23 cellular contexts compared by ENCODE assay signal in the genomic region with DNA sequence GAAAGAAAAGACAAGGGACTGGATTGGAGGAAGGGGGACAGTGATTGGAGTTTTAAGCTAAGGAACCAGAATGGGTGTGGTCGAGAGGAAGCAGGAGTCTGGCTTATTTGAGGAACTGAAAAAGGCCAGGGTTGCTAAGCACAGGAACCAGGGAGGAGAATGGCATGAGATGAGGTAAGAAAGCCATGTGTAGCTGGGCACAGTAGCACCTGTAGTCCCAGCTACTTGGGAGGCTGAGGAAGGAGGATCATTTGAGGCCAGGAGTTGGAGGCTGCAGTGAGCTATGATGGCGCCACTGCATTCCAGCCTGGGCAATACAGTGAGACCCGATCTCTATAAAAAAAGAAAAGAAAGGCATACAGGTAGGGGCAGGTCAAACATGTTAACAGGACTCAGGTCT. TPM values are rescaled to one million over a fixed set of nuclear protein-coding genes. Genes with fewer than 3 reads are reported as not detected.
DNase-seq lines count a peak whose midpoint lies in the region; ATAC-seq, FAIRE-seq and TF ChIP-seq lines count a peak whose summit lies in the region.
"Had no signal": no experiment of that assay in that cellular context is flagged by ENCODE, and none has a peak within 500 bp of the region (broad histone marks: within the 10 kb centered on the region; RNA-seq: fewer than 3 reads in every experiment).

No MANE protein-coding gene starts in this region.

- H3K4me3 ChIP-seq in GM12878 (no peak overlapping the region), neural progenitor cell (no peak overlapping the region)
- H3K4me3 ChIP-seq: adrenal gland, breast epithelium, coronary artery, mucosa of descending colon, prostate gland, thyroid gland had no signal

- TF ChIP-seq RAD21 in GM12878 (IDR thresholded peaks at IDR 0.05; ENCODE audit: insufficient read depth, low read depth, low read length), result no peak

- peak overlapping the region; percentile 26; the same call in 1 of the 2 replicates for H3K4me2 ChIP-seq in GM12878 (ENCODE audit: control insufficient read depth, insufficient read depth)
- no peak overlapping the region for H3K4me2 ChIP-seq in neural progenitor cell

- H3K27ac ChIP-seq in GM12878 (ENCODE audit: control insufficient read depth, insufficient read depth) (no peak overlapping the region), neural progenitor cell (no peak overlapping the region)
- H3K27ac ChIP-seq: adrenal gland, breast epithelium, coronary artery, prostate gland, thyroid gland had no signal

- H3K27ac Mint-ChIP-seq in IgD-negative memory B cell (peak overlapping the region in 1 of 3 donors; percentile 59), neural progenitor cell (peak overlapping the region; percentile 1)

- 55% methylated on average over 3 of the region's 3 CpGs for WGBS in GM12878 (ENCODE audit: insufficient coverage, insufficient replicate concordance, low lambda C conversion rate, missing lambda C conversion rate)

- H3K27me3 ChIP-seq in GM12878 (replicated peaks in 1 of 2; ENCODE audit: control insufficient read depth in 2 of 2, insufficient read depth in 2 of 2, low read length in 1 of 2) (no peaks in the 10 kb centered on the region), neural progenitor cell (no peaks in the 10 kb centered on the region)
- H3K27me3 ChIP-seq: adrenal gland, breast epithelium, thyroid gland had no signal

- BruUV-seq in GM12878 (replicated peaks; lab: Mats Ljungman, UMichigan), result no TSS peak

- H2AFZ ChIP-seq in GM12878 (ENCODE audit: control insufficient read depth, low read depth, low read length) (no peak overlapping the region), neural progenitor cell (replicated peaks) (no peak overlapping the region)

- POLR2A ChIA-PET in GM12878 (lab: Charles Lee), result interaction anchor here (0.6 to 1.4 kb wide), 12 partner anchors 8 to 260 kb away, joined by 3 to 8 read pairs (median 4); partner anchors contain the start of gene KHDRBS1

- CTCF ChIA-PET in GM12878 (lab: Yijun Ruan, JAX), result interaction anchor here (0.8 to 6.2 kb wide), 13 partner anchors 11 to 102 kb away, joined by 3 to 76 read pairs (median 5); partner anchors contain the start of gene KPNA6

- H4K20me1 ChIP-seq in GM12878 (ENCODE audit: control insufficient read depth, insufficient read depth) (no peaks in the 10 kb centered on the region), neural progenitor cell (ENCODE audit: low read depth) (no peaks in the 10 kb centered on the region)

- no peak for TF ChIP-seq EP300 in GM12878 (IDR thresholded peaks at IDR 0.05; ENCODE audit: borderline replicate concordance in 1 of 2, control insufficient read depth in 1 of 2, low read depth in 2 of 2, low read length in 2 of 2)

- DNase-seq in NOMO-1 treated with dmso at 0.1 percent for 144 hours (lab: John Stamatoyannopoulos, UW; ENCODE audit: unreplicated experiment) (peak; percentile 79), GM12878 (ENCODE audit: low read depth, low spot score) (peak; percentile 43), neural progenitor cell (ENCODE audit: low spot score) (no peak), kidney glomerular epithelial cell (lab: John Stamatoyannopoulos, UW) (no peak), COR-L47 (lab: John Stamatoyannopoulos, UW) (no peak)
- no peak for DNase-seq in activated naive CD4-positive, alpha-beta T cell treated with anti-CD3 and anti-CD28 coated beads, Interleukin-2, amount 50 U/mL, for 16 hours
- DNase-seq: activated CD8-positive, alpha-beta memory T cell treated with anti-CD3 and anti-CD28 coated beads, Interleukin-2, amount 50 U/mL, for 4 hours; activated gamma-delta T cell treated with Interleukin-2 at 50 U/mL for 16 hours; adrenal gland; DMS79; HCEC 1CT; head of caudate nucleus; left ventricle myocardium superior; mucosa of descending colon; NCI-H187 treated with DMSO at 0.1 percent for 48 hours; NCI-H446 treated with DMSO at 0.1 percent for 48 hours; stimulated activated naive CD4-positive, alpha-beta T cell treated with Interleukin-2 at 50 U/mL for 16 hours; thyroid gland had no signal

- H3K36me3 Mint-ChIP-seq in IgD-negative memory B cell (no peaks in the 10 kb centered on the region), neural progenitor cell (no peaks in the 10 kb centered on the region)

- in situ Hi-C loops in GM12878 (cut with MboI), result no loop called here

- H3K4me1 Mint-ChIP-seq in IgD-negative memory B cell, result peaks cover 20 to 34% (median 22%) of the 10 kb centered on the region in 3 donors
- peaks cover 10% of the 10 kb centered on the region for H3K4me1 Mint-ChIP-seq in neural progenitor cell

- H3K79me2 ChIP-seq in GM12878 (ENCODE audit: control insufficient read depth, insufficient read depth, low read length) (no peaks in the 10 kb centered on the region), neural progenitor cell (ENCODE audit: low read depth) (no peaks in the 10 kb centered on the region)

- H3K9me3 Mint-ChIP-seq in IgD-negative memory B cell (peaks cover 0 to 1% (median 0%) of the 10 kb centered on the region in 3 donors), neural progenitor cell (no peaks in the 10 kb centered on the region)

- SMC1A ChIA-PET in GM12878 (lab: Charles Lee; ENCODE audit: uncharacterized antibody, unreplicated experiment), result interaction anchor here (0.7 to 3.0 kb wide), 16 partner anchors 9 to 190 kb away, joined by 3 to 25 read pairs (median 4); partner anchors contain the start of gene SPOCD1

- no peaks in the 10 kb centered on the region for H3F3A ChIP-seq in neural progenitor cell (ENCODE audit: low read depth)

- ATAC-seq in GM12878 (peak; percentile 88), GM18907 (IDR thresholded peaks at IDR 0.05; ENCODE audit: unreplicated experiment) (no peak)
- ATAC-seq: left ventricle myocardium superior, mucosa of descending colon had no signal

- H3K9ac ChIP-seq in GM12878 (ENCODE audit: control insufficient read depth, insufficient read depth, low read length), result no peak overlapping the region
- H3K9ac ChIP-seq in neural progenitor cell, result no peak overlapping the region

- H3K4me3 Mint-ChIP-seq in IgD-negative memory B cell (peak overlapping the region in 3 of 4 donors; percentile 10 to 82 (median 67)), neural progenitor cell (peak overlapping the region; percentile 2)

- H3K36me3 ChIP-seq in GM12878 (ENCODE audit: control insufficient read depth in 2 of 2, insufficient read depth in 2 of 2, low read length in 1 of 2), result no peaks in the 10 kb centered on the region
- H3K36me3 ChIP-seq in neural progenitor cell, result no peaks in the 10 kb centered on the region
- H3K36me3 ChIP-seq: adrenal gland, breast epithelium, prostate gland, thyroid gland had no signal

- intact Hi-C loops in GM12878 (cut with micrococcal nuclease; ENCODE audit: unreplicated experiment), result no loop called here

- H3K9me3 ChIP-seq in GM12878 (replicated peaks; ENCODE audit: control insufficient read depth, insufficient read depth, low read length) (no peaks in the 10 kb centered on the region), neural progenitor cell (ENCODE audit: low read depth) (no peaks in the 10 kb centered on the region)
- H3K9me3 ChIP-seq: adrenal gland, breast epithelium, mucosa of descending colon, prostate gland, thyroid gland had no signal

- H3K4me1 ChIP-seq in GM12878 (ENCODE audit: control insufficient read depth, insufficient read depth, low read length) (peaks cover 25% of the 10 kb centered on the region), neural progenitor cell (no peaks in the 10 kb centered on the region)
- H3K4me1 ChIP-seq: adrenal gland, breast epithelium, prostate gland had no signal

- no peak for TF ChIP-seq POLR2A in GM12878 (IDR thresholded peaks at IDR 0.05; ENCODE audit: low read depth, low read length)

- H3K27me3 Mint-ChIP-seq in IgD-negative memory B cell (no peaks in the 10 kb centered on the region), neural progenitor cell (ENCODE audit: insufficient read depth, low read depth) (peaks cover 8% of the 10 kb centered on the region)

- RAD21 ChIA-PET in GM12878 (lab: Charles Lee; ENCODE audit: unreplicated experiment), result interaction anchor here (0.5 to 4.1 kb wide), 12 partner anchors 10 to 157 kb away, joined by 3 to 31 read pairs (median 4); no protein-coding TSS in a partner anchor

- no peak for FAIRE-seq in GM12878 (lab: Jason Lieb, UNC)

- TF ChIP-seq CTCF in GM12878 (IDR thresholded peaks at IDR 0.05 in 2 of 3, conservative IDR thresholded peaks at IDR 0.05 in 1 of 3; ENCODE audit: control insufficient read depth in 2 of 3, extremely low read depth in 1 of 3, insufficient read depth in 1 of 3, low read depth in 3 of 3, low read length in 3 of 3) (no peak), neural progenitor cell (IDR thresholded peaks at IDR 0.05) (no peak)

TF ChIP-seq in GM12878, 131 proteins besides CTCF, POLR2A, EP300 and RAD21 (continues in another document):
- TF ChIP-seq RELA (IDR thresholded peaks at IDR 0.05; ENCODE audit: borderline replicate concordance, partially characterized antibody) (no peak), CHD4 (IDR thresholded peaks at IDR 0.05) (no peak), NFIC (IDR thresholded peaks at IDR 0.05; ENCODE audit: low read depth, low read length) (no peak), MYB (IDR thresholded peaks at IDR 0.05; ENCODE audit: borderline replicate concordance, low read depth, low read length) (no peak), TCF12 (IDR thresholded peaks at IDR 0.05; ENCODE audit: low read depth, low read length) (no peak), CREM (IDR thresholded peaks at IDR 0.05; ENCODE audit: low read depth) (no peak), SPI1 (IDR thresholded peaks at IDR 0.05; ENCODE audit: borderline replicate concordance, insufficient read depth, low read depth, low read length) (peak; percentile 88; the same call in 1 of the 2 replicates)

RNA-seq across cellular contexts. Expression of gene KHDRBS1, which starts 8.1 kb away (rescaled TPM):
- polyA plus RNA-seq in IgD-negative memory B cell (123 TPM), GM12878 (2011; rRNA removed) (55.8 and 75.1 TPM in 2 replicates), GM12878 (2014; fragmentation: Illumina TruSeq; extraction: Trizol) (163 and 170 TPM in 2 replicates), GM12878 (2014; fragmentation: Nextera tagmentation; extraction: Ambion mirVana) (10 to 100 TPM; 42.5 to 97.6 TPM), GM12878 (2014; rRNA removed) (90.0 and 97.9 TPM in 2 replicates), GM12878 (2016; fragmentation: Nextera tagmentation; extraction: Ambion mirVana) (100 to 1,000 TPM; 142 to 157 TPM)
- 64.4 and 68.6 TPM in 2 replicates for total RNA-seq in GM12878 (2013; cell fraction: nucleolus; rRNA removed)
- total RNA-seq in GM12878 (2014; rRNA removed) (70.5 and 82.1 TPM in 2 replicates), GM12878 (2014; rRNA removed; fragmentation: Illumina TruSeq; extraction: Trizol) (94.4 and 96.7 TPM in 2 replicates), GM12878 (2021) (197 and 204 TPM in 2 replicates), neural progenitor cell (ENCODE audit: low replicate concordance) (159 and 201 TPM in 2 replicates)
- polyA plus RNA-seq in GM12878 (2011; ENCODE audit: low read depth), result 86.5 TPM
- polyA plus RNA-seq in GM12878 (2011; cell fraction: cytosol; rRNA removed), result 45.5 and 56.2 TPM in 2 replicates
- polyA plus RNA-seq in GM12878 (2011; cell fraction: nucleus; rRNA removed), result 47.1 and 71.8 TPM in 2 replicates
- 125 and 131 TPM in 2 replicates for polyA plus RNA-seq in GM12878 (2012)
- 29.4 and 34.5 TPM in 2 replicates for polyA minus RNA-seq in GM12878 (2011; rRNA and poly(A)+ RNA removed)
- 36.6 and 38.2 TPM in 2 replicates for polyA minus RNA-seq in GM12878 (2011; cell fraction: cytosol; rRNA and poly(A)+ RNA removed)
- 16.7 and 34.1 TPM in 2 replicates for polyA minus RNA-seq in GM12878 (2011; cell fraction: nucleus; rRNA and poly(A)+ RNA removed)

Comparison
In these comparisons a context has a peak if more than half of its experiments do, and no peak if none do; other contexts are left out.
1. DNase-seq: peak in NOMO-1 treated with dmso at 0.1 percent for 144 hours (single experiment) and GM12878 (single experiment); none in neural progenitor cell (single experiment), kidney glomerular epithelial cell (single experiment), COR-L47 (single experiment) and activated naive CD4-positive, alpha-beta T cell treated with anti-CD3 and anti-CD28 coated beads, Interleukin-2, amount 50 U/mL, for 16 hours (single experiment).